In the genomic region with DNA sequence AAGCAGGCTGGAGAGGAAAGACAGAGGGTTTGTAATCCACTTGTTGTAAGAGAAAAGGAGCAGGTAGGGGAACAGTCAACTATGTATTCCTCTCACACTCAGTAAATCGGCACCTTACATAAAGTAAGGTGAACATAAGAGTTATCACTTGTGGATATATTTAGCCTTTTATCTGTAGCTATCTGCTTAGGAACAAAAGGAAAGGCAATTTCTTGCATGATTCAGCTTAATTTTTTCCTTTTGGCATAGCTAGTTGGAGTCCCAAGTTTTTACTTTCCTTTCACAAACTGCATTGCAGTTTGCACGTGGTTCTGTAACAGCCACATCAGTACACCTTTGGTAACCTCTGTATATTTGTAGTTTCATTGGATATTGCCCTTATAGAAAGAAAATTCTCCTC, we compare ENCODE assay signal across 24 cellular contexts.
A peak's percentile ranks its signal among the peaks of the same experiment; 100 is the strongest.
DNase-seq lines count a peak whose midpoint lies in the region; FAIRE-seq and TF ChIP-seq lines count a peak whose summit lies in the region.
"Had no signal": no experiment of that assay in that cellular context is flagged by ENCODE, and none has a peak within 500 bp of the region (broad histone marks: within the 10 kb centered on the region; RNA-seq: fewer than 3 reads in every experiment).

No MANE protein-coding gene starts in this region.

- peaks cover 6% of the 10 kb centered on the region for H3K79me1 ChIP-seq in trophoblast cell (ENCODE audit: low read length)

- H3K4me1 Mint-ChIP-seq in Calu3 (ENCODE audit: low read depth, unreplicated experiment), result peaks cover 21% of the 10 kb centered on the region
- H3K4me1 Mint-ChIP-seq: CD8-positive, alpha-beta memory T cell had no signal

- H3K18ac ChIP-seq in trophoblast cell (ENCODE audit: low read length), result no peak overlapping the region

- DNase-seq in Calu3 (no peak), bronchial epithelial cell (ENCODE audit: low read depth) (peak; percentile 10), keratinocyte (ENCODE audit: low read depth, low spot score) (no peak), trophoblast cell (peak in 1 of 2 donors; percentile 49), frontal cortex (ENCODE audit: low spot score in 2 of 2) (no peak), inferior parietal cortex (ENCODE audit: extremely low spot score) (no peak), GM19239 (ENCODE audit: insufficient read length, low spot score) (no peak)
- no peak for DNase-seq in stimulated activated CD4-positive, alpha-beta T cell treated with anti-CD3 and anti-CD28 coated beads, Interleukin-2, amount 100 ng/mL, for 24 hours
- DNase-seq: CD8-positive, alpha-beta memory T cell; EL; GF-D8; H7; Kasumi-1; MM.1S; NCI-H1048; NCI-H1436; NCI-H1930; NCI-H226; NCI-H510A treated with DMSO at 0.1 percent for 48 hours; NCI-H748 treated with DMSO at 0.1 percent for 48 hours; SJCRH30 had no signal

- H3K4me2 ChIP-seq in keratinocyte (ENCODE audit: control insufficient read depth, extremely low read depth, insufficient read depth, low read depth, low read length) (peak overlapping the region; percentile 62), trophoblast cell (ENCODE audit: low read length) (no peak overlapping the region)

- no peak overlapping the region for H3K27ac ChIP-seq in keratinocyte (ENCODE audit: control insufficient read depth, insufficient read depth, low read length)
- peak overlapping the region; percentile 52 for H3K27ac ChIP-seq in trophoblast cell (ENCODE audit: low read depth, low read length)
- H3K27ac ChIP-seq: C4-2B, SJCRH30 had no signal

- TF ChIP-seq CTCF in Calu3 (IDR thresholded peaks at IDR 0.05; ENCODE audit: unreplicated experiment) (no peak), bronchial epithelial cell (IDR thresholded peaks at IDR 0.05; ENCODE audit: insufficient read depth, low read length, severe bottlenecking) (no peak), keratinocyte (optimal IDR thresholded peaks at IDR 0.05 in 1 of 3, IDR thresholded peaks at IDR 0.05 in 1 of 3, conservative IDR thresholded peaks at IDR 0.05 in 1 of 3; ENCODE audit: extremely low read depth in 1 of 3, insufficient read depth in 2 of 3, low read length in 3 of 3) (no peak)

- H3K9me3 Mint-ChIP-seq in Calu3 (ENCODE audit: low read depth, unreplicated experiment), result peaks cover 1% of the 10 kb centered on the region
- H3K9me3 Mint-ChIP-seq: CD8-positive, alpha-beta memory T cell had no signal

- no peak overlapping the region for H3K14ac ChIP-seq in trophoblast cell (ENCODE audit: low read length)

- no peak overlapping the region for H2AK5ac ChIP-seq in trophoblast cell (ENCODE audit: low read length)

- FAIRE-seq in bronchial epithelial cell (lab: Jason Lieb, UNC), result no peak
- no peak for FAIRE-seq in keratinocyte (lab: Jason Lieb, UNC)
- FAIRE-seq in frontal cortex (lab: Jason Lieb, UNC), result no peak
- no peak for FAIRE-seq in GM19239 (lab: Jason Lieb, UNC)
- FAIRE-seq: D721Med, RCC 7860 had no signal

- H3K36me3 ChIP-seq in bronchial epithelial cell (ENCODE audit: control insufficient read depth, insufficient read depth, low read length) (no peaks in the 10 kb centered on the region), keratinocyte (ENCODE audit: control insufficient read depth in 2 of 2, extremely low read depth in 1 of 2, insufficient read depth in 2 of 2, low read length in 2 of 2) (no peaks in the 10 kb centered on the region), trophoblast cell (ENCODE audit: control insufficient read depth in 1 of 2, insufficient read depth in 2 of 2, low read length in 2 of 2) (no peaks in the 10 kb centered on the region)
- H3K36me3 ChIP-seq: SJCRH30 had no signal

- H3K4me3 Mint-ChIP-seq in Calu3 (ENCODE audit: low read depth, unreplicated experiment), result peak overlapping the region; percentile 47
- H3K4me3 Mint-ChIP-seq: CD8-positive, alpha-beta memory T cell had no signal

- intact Hi-C loops in Calu3 (cut with micrococcal nuclease; ENCODE audit: unreplicated experiment), result no loop called here

- no peak overlapping the region for H2BK120ac ChIP-seq in trophoblast cell (ENCODE audit: insufficient read depth, low read length, poor library complexity)

- H3K27me3 ChIP-seq in bronchial epithelial cell (ENCODE audit: control insufficient read depth, insufficient read depth, low read length) (no peaks in the 10 kb centered on the region), keratinocyte (ENCODE audit: control insufficient read depth, extremely low read depth, insufficient read depth, low read length) (no peaks in the 10 kb centered on the region), trophoblast cell (ENCODE audit: insufficient read depth, low read length) (no peaks in the 10 kb centered on the region)
- H3K27me3 ChIP-seq: SJCRH30 had no signal

- H2BK12ac ChIP-seq in trophoblast cell (ENCODE audit: low read length), result no peak overlapping the region

- no TSS peak for BruUV-seq in Calu3 (replicated peaks; lab: Mats Ljungman, UMichigan)

- CTCF ChIA-PET in Calu3 (lab: Charles Lee), result interaction anchor here (0.6 to 0.7 kb wide), 2 partner anchors 57 to 307 kb away, joined by 3 read pairs; no protein-coding TSS in a partner anchor

- H3K4me1 ChIP-seq in keratinocyte (ENCODE audit: control insufficient read depth, extremely low read depth, insufficient read depth, low read length) (peaks cover 29% of the 10 kb centered on the region), trophoblast cell (ENCODE audit: control insufficient read depth in 1 of 2, insufficient read depth in 2 of 2, low read length in 2 of 2) (peaks cover 8 to 23% of the 10 kb centered on the region in 2 experiments)
- H3K4me1 ChIP-seq: SJCRH30 had no signal

- H3K79me2 ChIP-seq in keratinocyte (ENCODE audit: control insufficient read depth, insufficient read depth, low read length), result no peaks in the 10 kb centered on the region
- peaks cover 1% of the 10 kb centered on the region for H3K79me2 ChIP-seq in trophoblast cell (ENCODE audit: control insufficient read depth, insufficient read depth, low read length, poor library complexity)

- peak overlapping the region; percentile 50 for H3K27ac Mint-ChIP-seq in Calu3 (ENCODE audit: unreplicated experiment)

- H4K8ac ChIP-seq in trophoblast cell (ENCODE audit: low read depth, low read length), result no peak overlapping the region

- H3K4me3 ChIP-seq in bronchial epithelial cell (ENCODE audit: low read depth, low read length) (no peak overlapping the region), keratinocyte (ENCODE audit: control insufficient read depth in 2 of 3, extremely low read depth in 1 of 3, insufficient read depth in 2 of 3, low read depth in 1 of 3, low read length in 3 of 3) (no peak overlapping the region), trophoblast cell (ENCODE audit: low read depth, low read length) (no peak overlapping the region)
- H3K4me3 ChIP-seq: SJCRH30 had no signal

- no peaks in the 10 kb centered on the region for H3K9me3 ChIP-seq in keratinocyte (ENCODE audit: control insufficient read depth, low read depth, low read length)
- no peaks in the 10 kb centered on the region for H3K9me3 ChIP-seq in trophoblast cell (ENCODE audit: insufficient read depth, low read depth, low read length)
- H3K9me3 ChIP-seq: SJCRH30 had no signal

- WGBS in trophoblast cell (ENCODE audit: extremely low coverage, insufficient coverage, insufficient read length), result no CpG with 5 or more reads among the region's 2 CpGs

- no peak overlapping the region for H2BK5ac ChIP-seq in trophoblast cell (ENCODE audit: low read depth, low read length, poor library complexity)

- no peak overlapping the region for H3K4ac ChIP-seq in trophoblast cell (ENCODE audit: low read depth, low read length)

- no peaks in the 10 kb centered on the region for H3K27me3 Mint-ChIP-seq in Calu3 (ENCODE audit: unreplicated experiment)

- no peak overlapping the region for H4K91ac ChIP-seq in trophoblast cell (ENCODE audit: low read depth, low read length)

- H2AFZ ChIP-seq in keratinocyte (ENCODE audit: control insufficient read depth, low read length) (peak overlapping the region; percentile 38), trophoblast cell (ENCODE audit: insufficient read depth, low read length, poor library complexity) (no peak overlapping the region)

- H4K12ac ChIP-seq in trophoblast cell (ENCODE audit: low read depth, low read length), result no peak overlapping the region

- dilution Hi-C loops in keratinocyte (cut with MboI; ENCODE audit: extremely low pct_ligation_motif_present, low sequenced_read_pairs), result no loop called here

- H4K20me1 ChIP-seq in keratinocyte (ENCODE audit: control insufficient read depth, extremely low read depth, insufficient read depth, low read length), result no peaks in the 10 kb centered on the region

- H3K23ac ChIP-seq in trophoblast cell (ENCODE audit: low read length), result no peak overlapping the region

- no peaks in the 10 kb centered on the region for H3K36me3 Mint-ChIP-seq in Calu3 (ENCODE audit: insufficient read depth, unreplicated experiment)
- H3K36me3 Mint-ChIP-seq: CD8-positive, alpha-beta memory T cell had no signal

- no peaks in the 10 kb centered on the region for H3K9me1 ChIP-seq in keratinocyte (ENCODE audit: control insufficient read depth, extremely low read depth, insufficient read depth, low read length)

- H3K9ac ChIP-seq in keratinocyte (ENCODE audit: control insufficient read depth, extremely low read depth, insufficient read depth, low read length) (no peak overlapping the region), trophoblast cell (ENCODE audit: low read length) (no peak overlapping the region)
